In the genomic region with DNA sequence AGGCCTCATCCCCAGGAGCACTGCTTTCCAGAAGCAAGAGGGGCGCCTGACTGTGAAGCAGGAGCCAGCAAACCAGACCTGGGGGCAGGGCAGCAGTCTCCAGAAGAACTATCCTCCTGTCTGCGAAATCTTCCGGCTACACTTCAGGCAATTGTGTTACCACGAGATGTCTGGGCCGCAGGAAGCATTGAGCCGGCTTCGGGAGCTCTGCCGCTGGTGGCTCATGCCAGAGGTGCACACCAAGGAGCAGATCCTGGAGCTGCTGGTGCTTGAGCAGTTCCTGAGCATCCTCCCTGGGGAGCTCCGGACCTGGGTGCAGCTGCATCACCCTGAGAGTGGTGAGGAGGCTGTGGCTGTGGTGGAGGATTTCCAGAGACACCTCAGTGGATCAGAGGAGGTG, we compare ENCODE assay signal across 34 cellular contexts. TPM values are rescaled to one million over a fixed set of nuclear protein-coding genes. Genes with fewer than 3 reads are reported as not detected.
"Had no signal": no experiment of that assay in that cellular context is flagged by ENCODE, and none has a peak within 500 bp of the region (broad histone marks: within the 10 kb centered on the region; RNA-seq: fewer than 3 reads in every experiment).

No MANE protein-coding gene starts in this region.

- DNase-seq: activated B cell treated with CpG ODN at 0.5 μM for 24 hours; activated CD4-positive, alpha-beta memory T cell treated with anti-CD3 and anti-CD28 coated beads for 36 hours; activated CD4-positive, alpha-beta T cell treated with anti-CD3 and anti-CD28 coated beads for 4 hours; activated CD4-positive, alpha-beta T cell treated with anti-CD3 and anti-CD28 coated beads, Interleukin-2, amount 50 U/mL, for 1 hour; activated CD4-positive, CD25-positive, alpha-beta regulatory T cell treated with anti-CD3 and anti-CD28 coated beads, Interleukin-2, amount 50 U/mL, for 72 hours; activated CD8-positive, alpha-beta memory T cell treated with anti-CD3 and anti-CD28 coated beads, Interleukin-2, amount 50 U/mL, for 4 hours; activated gamma-delta T cell treated with Interleukin-2 at 50 U/mL for 16 hours; activated naive CD4-positive, alpha-beta T cell treated with anti-CD3 and anti-CD28 coated beads for 36 hours; activated T-cell treated with anti-CD3 and anti-CD28 coated beads for 4 hours; activated T-cell treated with anti-CD3 and anti-CD28 coated beads, Interleukin-2, amount 50 U/mL, for 4 hours; amniotic stem cell; NCI-H1048; NCI-H1105 treated with DMSO at 0.1 percent for 48 hours; NCI-H1436; NCI-H1694 treated with DMSO at 0.1 percent for 48 hours; NCI-H2029; NCI-H345; NCI-H510A; NCI-H526; NCI-H748 treated with DMSO at 0.1 percent for 48 hours; NK-92 treated with Interleukin-12 subunit alpha and Interleukin-12 subunit beta, amount 100 ng/mL, for 24 hours; OCI-M1; Right ventricle myocardium superior; SW 1271; T-helper 1 cell; T-helper 2 cell; T-helper 9 cell had no signal

- H3K27ac ChIP-seq: ascending aorta, breast epithelium, VCaP had no signal

- H3K27me3 ChIP-seq: ascending aorta had no signal

- H3K4me3 ChIP-seq: ascending aorta, breast epithelium, K562 had no signal

- ATAC-seq: activated naive CD4-positive, alpha-beta T cell treated with anti-CD3 and anti-CD28 coated beads, Interleukin-2, amount 50 U/mL, for 72 hours; activated T-cell treated with anti-CD3 and anti-CD28 coated beads, Interleukin-2, amount 50 U/mL, for 4 hours; K562 had no signal

- H3K27ac Mint-ChIP-seq: activated B cell treated with CpG ODN at 0.5 μM for 24 hours; activated CD4-positive, alpha-beta memory T cell treated with anti-CD3 and anti-CD28 coated beads for 36 hours; activated naive CD4-positive, alpha-beta T cell treated with anti-CD3 and anti-CD28 coated beads for 36 hours; activated naive CD4-positive, alpha-beta T cell treated with anti-CD3 and anti-CD28 coated beads, Interleukin-2, amount 50 U/mL, for 72 hours; activated T-helper 1 cell treated with anti-CD3 and anti-CD28 coated beads, Interleukin-12 subunit alpha, Interleukin-12 subunit beta, Interleukin-2, Interleukin-4 antibody, amounts not matched to agents 30 ng/mL and 10 ng/mL and 1 ng/mL, durations not matched to agents 14 hours and 24 hours and 36 hours had no signal

- H3K36me3 ChIP-seq: breast epithelium had no signal

- H3K4me3 Mint-ChIP-seq: activated B cell treated with CpG ODN at 0.5 μM for 24 hours; activated CD4-positive, alpha-beta memory T cell treated with anti-CD3 and anti-CD28 coated beads for 36 hours; activated naive CD4-positive, alpha-beta T cell treated with anti-CD3 and anti-CD28 coated beads for 36 hours; activated T-cell treated with anti-CD3 and anti-CD28 coated beads, Interleukin-2, amount 50 U/mL, for 4 hours; activated T-helper 1 cell treated with anti-CD3 and anti-CD28 coated beads, Interleukin-12 subunit alpha, Interleukin-12 subunit beta, Interleukin-2, Interleukin-4 antibody, amounts not matched to agents 30 ng/mL and 10 ng/mL and 1 ng/mL, durations not matched to agents 14 hours and 24 hours and 36 hours had no signal

- H3K27me3 Mint-ChIP-seq: activated B cell treated with CpG ODN at 0.5 μM for 24 hours; activated CD4-positive, alpha-beta memory T cell treated with anti-CD3 and anti-CD28 coated beads for 36 hours had no signal

RNA-seq across cellular contexts. Expression of gene ZKSCAN7, which starts 2.1 kb away (rescaled TPM):
- total RNA-seq: ascending aorta, K562, MCF 10A had no signal
- polyA plus RNA-seq: K562 had no signal

RNA-seq across cellular contexts. Expression of gene ZNF660, which starts 27.7 kb away (rescaled TPM):
- total RNA-seq: MCF 10A had no signal
